In the genomic region with DNA sequence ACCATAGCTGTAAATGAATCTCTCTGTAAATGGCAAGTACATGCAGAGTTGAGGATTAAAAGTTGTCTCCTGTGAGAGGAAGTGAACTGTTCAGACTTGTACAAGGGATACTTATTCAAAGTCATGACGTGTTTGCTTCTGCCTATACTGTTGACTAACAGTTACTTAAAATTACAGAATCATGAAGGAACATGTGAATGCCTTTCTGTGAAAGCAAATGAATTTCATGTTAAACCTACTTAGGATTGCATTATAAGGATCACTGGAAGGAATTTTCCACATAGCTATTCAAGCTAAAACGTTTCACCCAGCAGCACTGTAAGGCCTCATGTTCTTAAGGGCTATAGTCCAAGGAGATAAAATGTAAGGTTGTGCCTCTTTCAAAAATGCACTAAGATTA, we compare ENCODE assay signal across 16 cellular contexts.
DNase-seq lines count a peak whose midpoint lies in the region; ATAC-seq and TF ChIP-seq lines count a peak whose summit lies in the region.
"Had no signal": no experiment of that assay in that cellular context is flagged by ENCODE, and none has a peak within 500 bp of the region (broad histone marks: within the 10 kb centered on the region; RNA-seq: fewer than 3 reads in every experiment).

No MANE protein-coding gene starts in this region.

- CTCF ChIA-PET in Panc1 (lab: Charles Lee): no interaction called here

- H4K20me1 ChIP-seq in osteoblast (ENCODE audit: insufficient read depth, low read length): peaks cover 5% of the 10 kb centered on the region

- intact Hi-C loops in Panc1 (cut with micrococcal nuclease; ENCODE audit: unreplicated experiment) (no loop called here), esophagus squamous epithelium (cut with DNase I) (no loop called here), aorta (cut with DNase I) (loop anchor here in 1 of 2 donors (10.0 kb wide), 1 partner anchor 179 kb away; a partner anchor contains a TSS)

- BruUV-seq in Panc1 (replicated peaks; lab: Mats Ljungman, UMichigan): no TSS peak

- DNase-seq in HCEC 1CT (peak; percentile 57), Panc1 (ENCODE audit: low read depth, low spot score) (no peak), esophagus squamous epithelium (lab: John Stamatoyannopoulos, UW) (no peak), osteoblast (ENCODE audit: insufficient read length, low spot score, missing footprints) (no peak), NCI-H1105 (lab: John Stamatoyannopoulos, UW) (no peak), aorta (no peak)
- no peak for DNase-seq in activated effector memory CD4-positive, alpha-beta T cell treated with Interleukin-2 at 50 U/mL for 16 hours
- DNase-seq: activated effector memory CD4-positive, alpha-beta T cell treated with anti-CD3 and anti-CD28 coated beads, Interleukin-2, amount 50 U/mL, for 16 hours; heart left ventricle; kidney; occipital lobe; small intestine; stimulated activated naive CD4-positive, alpha-beta T cell; WERI-Rb-1 had no signal

- no peaks in the 10 kb centered on the region for H3K9me3 ChIP-seq in Panc1 (ENCODE audit: control insufficient read depth, insufficient read depth, low read depth, low read length)
- H3K9me3 ChIP-seq in esophagus squamous epithelium: no peaks in the 10 kb centered on the region
- H3K9me3 ChIP-seq in osteoblast (ENCODE audit: low read depth, low read length): no peaks in the 10 kb centered on the region
- no peaks in the 10 kb centered on the region for H3K9me3 ChIP-seq in aorta (ENCODE audit: control insufficient read depth, low read length)
- H3K9me3 ChIP-seq: HAP-1, heart left ventricle had no signal

- TF ChIP-seq CTCF in Panc1 (IDR thresholded peaks at IDR 0.05) (no peak), esophagus squamous epithelium (IDR thresholded peaks at IDR 0.05) (no peak), osteoblast (IDR thresholded peaks at IDR 0.05; ENCODE audit: extremely low read depth, low read depth, low read length) (no peak)

- in situ Hi-C loops in Panc1 (cut with HindIII; ENCODE audit: low pct_unique_long_range_greater_than_20kb, low sequenced_read_pairs): no loop called here

- POLR2A ChIA-PET in Panc1 (lab: Charles Lee): no interaction called here

- H3K27me3 ChIP-seq in Panc1 (ENCODE audit: control insufficient read depth, insufficient read depth, low read length): no peaks in the 10 kb centered on the region
- no peaks in the 10 kb centered on the region for H3K27me3 ChIP-seq in esophagus squamous epithelium
- H3K27me3 ChIP-seq in osteoblast (ENCODE audit: insufficient read depth, low read length): no peaks in the 10 kb centered on the region
- H3K27me3 ChIP-seq in aorta (ENCODE audit: control insufficient read depth in 1 of 2, insufficient read depth in 2 of 2, low read length in 1 of 2): no peaks in the 10 kb centered on the region
- H3K27me3 ChIP-seq: heart left ventricle had no signal

- H3K27ac ChIP-seq in Panc1 (ENCODE audit: low read length) (peak overlapping the region; percentile 14; the same call in 1 of the 2 replicates), esophagus squamous epithelium (peak overlapping the region; percentile 73 to 81 (median 78)), osteoblast (ENCODE audit: low read depth, low read length) (peak overlapping the region; percentile 54), aorta (ENCODE audit: low read depth in 1 of 2, low read length in 2 of 2) (no peak overlapping the region)
- H3K27ac ChIP-seq: heart left ventricle, WERI-Rb-1 had no signal

- no peak overlapping the region for H3K4me3 ChIP-seq in Panc1 (ENCODE audit: low read depth in 2 of 2, low read length in 2 of 2)
- H3K4me3 ChIP-seq in esophagus squamous epithelium: no peak overlapping the region
- H3K4me3 ChIP-seq in osteoblast (ENCODE audit: insufficient read depth, low read length): no peak overlapping the region
- H3K4me3 ChIP-seq in aorta (ENCODE audit: low read length in 2 of 2): no peak overlapping the region
- H3K4me3 ChIP-seq: HAP-1, heart left ventricle had no signal

- peaks cover 15% of the 10 kb centered on the region for H3K36me3 ChIP-seq in Panc1 (ENCODE audit: control insufficient read depth, insufficient read depth, low read length)
- H3K36me3 ChIP-seq in esophagus squamous epithelium: peaks cover 0 to 44% (median 0%) of the 10 kb centered on the region in 3 donors
- peaks cover 39% of the 10 kb centered on the region for H3K36me3 ChIP-seq in osteoblast (ENCODE audit: insufficient read depth, low read length)
- peaks cover 0 to 10% of the 10 kb centered on the region in 2 donors for H3K36me3 ChIP-seq in aorta (ENCODE audit: control insufficient read depth in 1 of 2, insufficient read depth in 2 of 2, low read length in 1 of 2)
- H3K36me3 ChIP-seq: WERI-Rb-1 had no signal

- peaks cover 32% of the 10 kb centered on the region for H3K79me2 ChIP-seq in osteoblast (ENCODE audit: insufficient read depth, low read length)

- no peak overlapping the region for H2AFZ ChIP-seq in osteoblast (ENCODE audit: low read length)

- H3K4me2 ChIP-seq in osteoblast (ENCODE audit: insufficient read depth, low read length): no peak overlapping the region

- 7 to 41% methylated on average over 2 of the region's 2 CpGs for WGBS in esophagus squamous epithelium, 2 donors
- WGBS in aorta, 2 donors: 22 to 24% methylated on average over 2 of the region's 2 CpGs

- peaks cover 21% of the 10 kb centered on the region for H3K4me1 ChIP-seq in Panc1 (ENCODE audit: control insufficient read depth, insufficient read depth, low read length)
- H3K4me1 ChIP-seq in esophagus squamous epithelium: peaks cover 4 to 81% (median 29%) of the 10 kb centered on the region in 3 donors
- peaks cover 48% of the 10 kb centered on the region for H3K4me1 ChIP-seq in osteoblast (ENCODE audit: insufficient read depth, low read length)
- peaks cover 5 to 8% of the 10 kb centered on the region in 2 donors for H3K4me1 ChIP-seq in aorta (ENCODE audit: control insufficient read depth in 1 of 2, insufficient read depth in 2 of 2, low read length in 2 of 2)
- H3K4me1 ChIP-seq: HAP-1 had no signal

- ATAC-seq in Panc1 (no peak), GM18502 (IDR thresholded peaks at IDR 0.05; ENCODE audit: poor library complexity, unreplicated experiment) (no peak), aorta (ENCODE audit: low FRiP score) (no peak)
- ATAC-seq: heart left ventricle had no signal

- TF ChIP-seq POLR2A in esophagus squamous epithelium (IDR thresholded peaks at IDR 0.05): no peak

Comparison
In these comparisons a context has a peak if more than half of its experiments do, and no peak if none do; other contexts are left out.
1. H3K27ac ChIP-seq: peak in Panc1 (single experiment), esophagus squamous epithelium (4 of 4) and osteoblast (single experiment); none in aorta (0 of 2).